In the genomic region with DNA sequence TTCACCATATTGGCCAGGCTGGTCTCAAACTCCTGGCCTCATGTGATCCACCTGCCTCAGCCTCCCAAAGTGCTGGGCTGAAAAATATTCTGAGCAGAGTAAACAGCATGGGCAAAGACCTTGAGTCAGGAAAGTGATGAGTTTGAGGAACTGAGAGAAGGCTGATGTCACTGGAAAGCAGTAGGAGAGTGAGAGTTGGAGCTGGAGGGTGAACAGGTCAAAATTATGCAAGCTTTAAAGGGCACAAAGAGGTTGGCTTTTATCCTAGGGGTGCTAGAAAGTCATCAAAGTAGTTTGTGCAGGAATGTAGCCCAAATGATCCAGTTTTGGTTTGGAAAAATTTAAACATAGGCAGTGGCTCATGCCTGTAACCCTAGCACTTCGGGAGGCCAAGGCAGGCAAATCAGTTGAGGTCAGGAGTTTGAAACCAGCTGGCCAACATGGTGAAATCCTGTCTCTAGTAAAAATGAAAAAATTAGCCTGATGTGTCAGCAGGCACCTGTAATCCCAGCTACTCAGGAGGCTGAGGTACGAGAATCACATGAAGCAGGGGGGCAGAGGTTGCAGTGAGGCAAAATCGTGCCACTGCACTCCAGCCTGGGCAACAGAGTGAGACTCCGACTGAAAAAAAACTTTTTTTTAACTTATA, we compare ENCODE assay signal across 1 cellular context.
TF ChIP-seq lines count a peak whose summit lies in the region.

No MANE protein-coding gene starts in this region.

TF ChIP-seq in GM12878, 131 proteins besides CTCF, POLR2A, EP300 and RAD21 (continued from another document):
- TF ChIP-seq, protein P1, sequence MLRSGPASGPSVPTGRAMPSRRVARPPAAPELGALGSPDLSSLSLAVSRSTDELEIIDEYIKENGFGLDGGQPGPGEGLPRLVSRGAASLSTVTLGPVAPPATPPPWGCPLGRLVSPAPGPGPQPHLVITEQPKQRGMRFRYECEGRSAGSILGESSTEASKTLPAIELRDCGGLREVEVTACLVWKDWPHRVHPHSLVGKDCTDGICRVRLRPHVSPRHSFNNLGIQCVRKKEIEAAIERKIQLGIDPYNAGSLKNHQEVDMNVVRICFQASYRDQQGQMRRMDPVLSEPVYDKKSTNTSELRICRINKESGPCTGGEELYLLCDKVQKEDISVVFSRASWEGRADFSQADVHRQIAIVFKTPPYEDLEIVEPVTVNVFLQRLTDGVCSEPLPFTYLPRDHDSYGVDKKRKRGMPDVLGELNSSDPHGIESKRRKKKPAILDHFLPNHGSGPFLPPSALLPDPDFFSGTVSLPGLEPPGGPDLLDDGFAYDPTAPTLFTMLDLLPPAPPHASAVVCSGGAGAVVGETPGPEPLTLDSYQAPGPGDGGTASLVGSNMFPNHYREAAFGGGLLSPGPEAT (IDR thresholded peaks at IDR 0.05; ENCODE audit: low read depth), result peak; percentile 91
- no peak for TF ChIP-seq STAT3 (IDR thresholded peaks at IDR 0.05; ENCODE audit: low read depth, low read length)
- no peak for TF ChIP-seq KLF5 (IDR thresholded peaks at IDR 0.05; ENCODE audit: partially characterized antibody)
- TF ChIP-seq, protein P2, sequence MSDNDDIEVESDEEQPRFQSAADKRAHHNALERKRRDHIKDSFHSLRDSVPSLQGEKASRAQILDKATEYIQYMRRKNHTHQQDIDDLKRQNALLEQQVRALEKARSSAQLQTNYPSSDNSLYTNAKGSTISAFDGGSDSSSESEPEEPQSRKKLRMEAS (IDR thresholded peaks at IDR 0.05; ENCODE audit: low read depth, low read length), result no peak
- no peak; a peak in 1 of 4 replicates for TF ChIP-seq ETV6 (conservative IDR thresholded peaks at IDR 0.05 in 1 of 2, IDR thresholded peaks at IDR 0.05 in 1 of 2; ENCODE audit: borderline replicate concordance in 1 of 2, low read depth in 1 of 2)
- 0 out of 2 replicates have a peak, but pooled peaks have one; percentile 21 for TF ChIP-seq ZNF217 (IDR thresholded peaks at IDR 0.05)
- TF ChIP-seq GABPA (IDR thresholded peaks at IDR 0.05; ENCODE audit: low read depth), result no peak
- no peak; the same call in 1 of the 2 replicates for TF ChIP-seq FOXK2 (IDR thresholded peaks at IDR 0.05)
- no peak for TF ChIP-seq PAX8 (IDR thresholded peaks at IDR 0.05)
- TF ChIP-seq ZSCAN29 (IDR thresholded peaks at IDR 0.05), result no peak
- TF ChIP-seq, protein P3, sequence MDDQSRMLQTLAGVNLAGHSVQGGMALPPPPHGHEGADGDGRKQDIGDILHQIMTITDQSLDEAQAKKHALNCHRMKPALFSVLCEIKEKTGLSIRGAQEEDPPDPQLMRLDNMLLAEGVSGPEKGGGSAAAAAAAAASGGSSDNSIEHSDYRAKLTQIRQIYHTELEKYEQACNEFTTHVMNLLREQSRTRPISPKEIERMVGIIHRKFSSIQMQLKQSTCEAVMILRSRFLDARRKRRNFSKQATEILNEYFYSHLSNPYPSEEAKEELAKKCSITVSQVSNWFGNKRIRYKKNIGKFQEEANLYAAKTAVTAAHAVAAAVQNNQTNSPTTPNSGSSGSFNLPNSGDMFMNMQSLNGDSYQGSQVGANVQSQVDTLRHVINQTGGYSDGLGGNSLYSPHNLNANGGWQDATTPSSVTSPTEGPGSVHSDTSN (IDR thresholded peaks at IDR 0.05; ENCODE audit: insufficient replicate concordance, low read depth, low read length), result no peak
- TF ChIP-seq, protein P4, sequence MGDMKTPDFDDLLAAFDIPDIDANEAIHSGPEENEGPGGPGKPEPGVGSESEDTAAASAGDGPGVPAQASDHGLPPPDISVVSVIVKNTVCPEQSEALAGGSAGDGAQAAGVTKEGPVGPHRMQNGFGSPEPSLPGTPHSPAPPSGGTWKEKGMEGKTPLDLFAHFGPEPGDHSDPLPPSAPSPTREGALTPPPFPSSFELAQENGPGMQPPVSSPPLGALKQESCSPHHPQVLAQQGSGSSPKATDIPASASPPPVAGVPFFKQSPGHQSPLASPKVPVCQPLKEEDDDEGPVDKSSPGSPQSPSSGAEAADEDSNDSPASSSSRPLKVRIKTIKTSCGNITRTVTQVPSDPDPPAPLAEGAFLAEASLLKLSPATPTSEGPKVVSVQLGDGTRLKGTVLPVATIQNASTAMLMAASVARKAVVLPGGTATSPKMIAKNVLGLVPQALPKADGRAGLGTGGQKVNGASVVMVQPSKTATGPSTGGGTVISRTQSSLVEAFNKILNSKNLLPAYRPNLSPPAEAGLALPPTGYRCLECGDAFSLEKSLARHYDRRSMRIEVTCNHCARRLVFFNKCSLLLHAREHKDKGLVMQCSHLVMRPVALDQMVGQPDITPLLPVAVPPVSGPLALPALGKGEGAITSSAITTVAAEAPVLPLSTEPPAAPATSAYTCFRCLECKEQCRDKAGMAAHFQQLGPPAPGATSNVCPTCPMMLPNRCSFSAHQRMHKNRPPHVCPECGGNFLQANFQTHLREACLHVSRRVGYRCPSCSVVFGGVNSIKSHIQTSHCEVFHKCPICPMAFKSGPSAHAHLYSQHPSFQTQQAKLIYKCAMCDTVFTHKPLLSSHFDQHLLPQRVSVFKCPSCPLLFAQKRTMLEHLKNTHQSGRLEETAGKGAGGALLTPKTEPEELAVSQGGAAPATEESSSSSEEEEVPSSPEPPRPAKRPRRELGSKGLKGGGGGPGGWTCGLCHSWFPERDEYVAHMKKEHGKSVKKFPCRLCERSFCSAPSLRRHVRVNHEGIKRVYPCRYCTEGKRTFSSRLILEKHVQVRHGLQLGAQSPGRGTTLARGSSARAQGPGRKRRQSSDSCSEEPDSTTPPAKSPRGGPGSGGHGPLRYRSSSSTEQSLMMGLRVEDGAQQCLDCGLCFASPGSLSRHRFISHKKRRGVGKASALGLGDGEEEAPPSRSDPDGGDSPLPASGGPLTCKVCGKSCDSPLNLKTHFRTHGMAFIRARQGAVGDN (IDR thresholded peaks at IDR 0.05), result peak; percentile 23; the same call in 1 of the 2 replicates
- TF ChIP-seq STAT1 (conservative IDR thresholded peaks at IDR 0.05), result no peak
- TF ChIP-seq, protein P5, sequence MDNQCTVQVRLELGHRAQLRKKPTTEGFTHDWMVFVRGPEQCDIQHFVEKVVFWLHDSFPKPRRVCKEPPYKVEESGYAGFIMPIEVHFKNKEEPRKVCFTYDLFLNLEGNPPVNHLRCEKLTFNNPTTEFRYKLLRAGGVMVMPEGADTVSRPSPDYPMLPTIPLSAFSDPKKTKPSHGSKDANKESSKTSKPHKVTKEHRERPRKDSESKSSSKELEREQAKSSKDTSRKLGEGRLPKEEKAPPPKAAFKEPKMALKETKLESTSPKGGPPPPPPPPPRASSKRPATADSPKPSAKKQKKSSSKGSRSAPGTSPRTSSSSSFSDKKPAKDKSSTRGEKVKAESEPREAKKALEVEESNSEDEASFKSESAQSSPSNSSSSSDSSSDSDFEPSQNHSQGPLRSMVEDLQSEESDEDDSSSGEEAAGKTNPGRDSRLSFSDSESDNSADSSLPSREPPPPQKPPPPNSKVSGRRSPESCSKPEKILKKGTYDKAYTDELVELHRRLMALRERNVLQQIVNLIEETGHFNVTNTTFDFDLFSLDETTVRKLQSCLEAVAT (IDR thresholded peaks at IDR 0.05), result no peak
- no peak for TF ChIP-seq SMC3 (IDR thresholded peaks at IDR 0.05; ENCODE audit: borderline replicate concordance, low read length)
- TF ChIP-seq RAD51 (IDR thresholded peaks at IDR 0.05), result 0 out of 2 replicates have a peak, but pooled peaks have one; percentile 28
- TF ChIP-seq CHD1 (IDR thresholded peaks at IDR 0.05; ENCODE audit: low read depth, low read length), result no peak
- no peak for TF ChIP-seq NFYA (IDR thresholded peaks at IDR 0.05; ENCODE audit: borderline replicate concordance, low read depth, low read length)
- peak; percentile 90; the same call in 1 of the 2 replicates for TF ChIP-seq NBN (IDR thresholded peaks at IDR 0.05)
